In genomic region chr1:15018767-15019166, GRCh38 we compare ENCODE assay signal across 3 cellular contexts.
TF ChIP-seq lines count a peak whose summit lies in the region.

No MANE protein-coding gene starts in this region.

TF ChIP-seq in K562, 482 proteins besides CTCF, POLR2A, EP300 and RAD21 (continued from another document):
- TF ChIP-seq IRF2 (CRISPR knock-in tag; IDR thresholded peaks at IDR 0.05): 0 out of 2 replicates have a peak, but pooled peaks have one; percentile 18
- no peak for TF ChIP-seq ZKSCAN3 (CRISPR knock-in tag; IDR thresholded peaks at IDR 0.05)
- TF ChIP-seq BCOR (IDR thresholded peaks at IDR 0.05): peak; percentile 62
- peak in 1 of 2 experiments; percentile 58; a peak in 1 of 4 replicates for TF ChIP-seq RCOR1 (IDR thresholded peaks at IDR 0.05; ENCODE audit: borderline replicate concordance in 1 of 2, low read depth in 2 of 2, low read length in 2 of 2)
- TF ChIP-seq TBP (optimal IDR thresholded peaks at IDR 0.05; ENCODE audit: low read depth, low read length): no peak
- TF ChIP-seq HDAC2 (IDR thresholded peaks at IDR 0.05): peak; percentile 54; the same call in 1 of the 2 replicates
- TF ChIP-seq CBX1 (IDR thresholded peaks at IDR 0.05; ENCODE audit: low read depth): 0 out of 2 replicates have a peak, but pooled peaks have one; percentile 49

TF ChIP-seq in H1, 55 proteins besides CTCF, POLR2A, EP300 and RAD21 (continued from another document):
- no peak for TF ChIP-seq CEBPB (IDR thresholded peaks at IDR 0.05; ENCODE audit: low read depth, low read length)
- no peak for TF ChIP-seq RBBP5 (IDR thresholded peaks at IDR 0.05; ENCODE audit: borderline replicate concordance, low read depth, low read length)
- TF ChIP-seq YY1 (IDR thresholded peaks at IDR 0.05; ENCODE audit: low read depth, low read length): no peak
- TF ChIP-seq SP1 (IDR thresholded peaks at IDR 0.05; ENCODE audit: low read depth, low read length): no peak

TF ChIP-seq in HEK293T, 16 proteins besides CTCF, POLR2A, EP300 and RAD21 (continued from another document):
- no peak for TF ChIP-seq CTBP1 (IDR thresholded peaks at IDR 0.05; ENCODE audit: borderline replicate concordance)
- no peak for TF ChIP-seq FOXM1 (IDR thresholded peaks at IDR 0.05; ENCODE audit: borderline replicate concordance)
- no peak for TF ChIP-seq ARNT (IDR thresholded peaks at IDR 0.05)
- no peak for TF ChIP-seq TARDBP (IDR thresholded peaks at IDR 0.05)
- TF ChIP-seq HDGF (IDR thresholded peaks at IDR 0.05; ENCODE audit: borderline replicate concordance): no peak
- no peak for TF ChIP-seq ELF4 (IDR thresholded peaks at IDR 0.05)
- no peak for TF ChIP-seq L3MBTL2 (conservative IDR thresholded peaks at IDR 0.05)
- no peak for TF ChIP-seq PKNOX1 (IDR thresholded peaks at IDR 0.05)
- TF ChIP-seq FOXA1 (IDR thresholded peaks at IDR 0.05): no peak
- TF ChIP-seq NFRKB (IDR thresholded peaks at IDR 0.05): no peak
- no peak for TF ChIP-seq SP1 (IDR thresholded peaks at IDR 0.05)
